Comparison of ENCODE assay signal across 17 cellular contexts in the genomic region with DNA sequence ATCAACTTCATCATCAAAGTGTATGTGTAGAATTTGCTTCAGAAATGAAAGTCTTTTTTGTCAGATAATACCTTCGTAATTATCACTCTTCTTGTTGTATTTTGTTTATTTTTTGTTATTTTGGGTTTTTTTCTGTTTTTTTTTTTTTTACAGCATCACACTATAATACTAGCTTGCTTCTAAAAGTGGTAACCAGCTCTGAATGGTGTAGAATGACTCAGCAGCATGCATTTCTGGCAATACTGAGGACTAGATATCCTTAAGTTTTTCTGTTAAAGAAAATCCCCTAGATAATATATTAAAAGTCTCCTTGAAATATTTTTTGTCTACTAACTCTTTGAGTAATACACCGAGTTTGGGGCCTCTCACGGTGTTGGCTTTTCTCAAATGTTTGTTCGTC.
"Had no signal": no experiment of that assay in that cellular context is flagged by ENCODE, and none has a peak within 500 bp of the region (broad histone marks: within the 10 kb centered on the region; RNA-seq: fewer than 3 reads in every experiment).

No MANE protein-coding gene starts in this region.

- H3K4me3 Mint-ChIP-seq: neural progenitor cell; T-helper 2 cell treated with Interferon-gamma antibody and Interleukin-4, amounts not matched to agents 5 μg/mL and 100 μg/mL, for 36 hours had no signal

- H3K9me3 ChIP-seq: left lung, ovary, tibial nerve, uterus had no signal

- FAIRE-seq: keratinocyte had no signal

- H3K36me3 Mint-ChIP-seq: neural progenitor cell had no signal

- H2AFZ ChIP-seq: hepatocyte, neural progenitor cell had no signal

- H3K27ac Mint-ChIP-seq: neural progenitor cell; T-helper 2 cell treated with Interferon-gamma antibody and Interleukin-4, amounts not matched to agents 5 μg/mL and 100 μg/mL, for 36 hours had no signal

- H3K4me1 ChIP-seq: left lung, neural progenitor cell, tibial nerve, uterus had no signal

- DNase-seq: activated CD4-positive, CD25-positive, alpha-beta regulatory T cell treated with anti-CD3 and anti-CD28 coated beads, Interleukin-2, amount 50 U/mL, for 72 hours; activated naive CD4-positive, alpha-beta T cell treated with anti-CD3 and anti-CD28 coated beads, Interleukin-2, amount 50 U/mL, for 16 hours; amygdala; brain microvascular endothelial cell; cerebellar nuclear complex; left lung; mammary epithelial cell; naive B cell; ovary; stimulated activated CD4-positive, alpha-beta T cell treated with anti-CD3 and anti-CD28 coated beads, Interleukin-1b, Interleukin-23, amount 100 ng/mL, for 48 hours; uterus had no signal

- H3K9ac ChIP-seq: neural progenitor cell had no signal

- H3K4me3 ChIP-seq: hepatocyte, left lung, neural progenitor cell, ovary, tibial nerve, uterus had no signal

- ATAC-seq: left lung, sciatic nerve had no signal

- H3K27me3 ChIP-seq: brain microvascular endothelial cell, hepatocyte, left lung, neural progenitor cell, ovary, tibial nerve, uterus had no signal

- H3K9me3 Mint-ChIP-seq: naive B cell, neural progenitor cell had no signal

- H3K36me3 ChIP-seq: brain microvascular endothelial cell, neural progenitor cell, ovary, uterus had no signal

- H3K27me3 Mint-ChIP-seq: naive B cell had no signal

- H3K79me2 ChIP-seq: hepatocyte had no signal

- H3K27ac ChIP-seq: brain microvascular endothelial cell, hepatocyte, left lung, neural progenitor cell, ovary, tibial nerve, uterus had no signal

- H3K4me2 ChIP-seq: hepatocyte, neural progenitor cell had no signal
